ENCODE assay signal across 18 cellular contexts in the genomic region with DNA sequence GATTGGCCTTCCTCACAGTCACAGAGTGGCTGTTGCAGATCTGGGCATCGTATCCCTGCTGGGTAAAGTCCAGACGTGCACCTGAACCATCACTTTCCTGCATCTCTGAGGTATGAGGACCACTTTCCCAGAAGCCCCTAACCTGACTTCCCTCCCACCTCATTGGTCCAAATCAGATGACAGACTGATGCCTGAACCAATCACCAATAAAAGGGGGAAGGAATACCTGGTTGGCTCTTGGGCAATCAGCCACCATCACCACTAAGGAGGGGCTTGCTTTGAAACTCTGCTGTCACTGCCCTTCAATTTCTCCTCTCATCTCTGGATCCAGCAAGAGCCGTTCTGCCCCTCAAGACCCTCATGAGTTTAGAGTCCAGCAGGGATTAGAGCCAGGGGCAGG. TPM values are rescaled to one million over a fixed set of nuclear protein-coding genes. Genes with fewer than 3 reads are reported as not detected.
DNase-seq lines count a peak whose midpoint lies in the region; ATAC-seq and TF ChIP-seq lines count a peak whose summit lies in the region.
"Had no signal": no experiment of that assay in that cellular context is flagged by ENCODE, and none has a peak within 500 bp of the region (broad histone marks: within the 10 kb centered on the region; RNA-seq: fewer than 3 reads in every experiment).

No MANE protein-coding gene starts in this region.

- no peaks in the 10 kb centered on the region for H4K20me1 ChIP-seq in GM23338 (replicated peaks; ENCODE audit: insufficient read depth)

- H3K9me3 ChIP-seq in SJCRH30 (replicated peaks) = no peaks in the 10 kb centered on the region
- H3K9me3 ChIP-seq: adrenal gland had no signal

- H3K9me2 ChIP-seq in GM23338 (ENCODE audit: insufficient read depth) = no peaks in the 10 kb centered on the region

- H3K9me3 Mint-ChIP-seq in GM23338 (no peaks in the 10 kb centered on the region), CD14-positive monocyte (no peaks in the 10 kb centered on the region)
- H3K9me3 Mint-ChIP-seq: activated T-cell treated with anti-CD3 and anti-CD28 coated beads, Interleukin-2, amount 50 U/mL, for 4 hours had no signal

- H3F3A ChIP-seq in GM23338 (replicated peaks; ENCODE audit: low read depth) = peaks cover 5% of the 10 kb centered on the region

- no peaks in the 10 kb centered on the region for H3K27me3 ChIP-seq in GM23338 (ENCODE audit: insufficient read depth)
- H3K27me3 ChIP-seq in SJCRH30 = no peaks in the 10 kb centered on the region
- H3K27me3 ChIP-seq: adrenal gland, hepatocyte had no signal

- H3K27ac Mint-ChIP-seq in GM23338 = no peak overlapping the region
- H3K27ac Mint-ChIP-seq in CD14-positive monocyte = peak overlapping the region in 1 of 7 donors; percentile 11

- no peak overlapping the region for H3K4me2 ChIP-seq in GM23338
- H3K4me2 ChIP-seq: hepatocyte had no signal

- no peak overlapping the region for H3K4me3 ChIP-seq in AG10803 (ENCODE audit: low read length)
- H3K4me3 ChIP-seq in GM23338 = no peak overlapping the region
- no peak overlapping the region for H3K4me3 ChIP-seq in SJCRH30
- H3K4me3 ChIP-seq: adrenal gland, hepatocyte, lung, skin epidermis had no signal

- H2AFZ ChIP-seq in GM23338 = no peak overlapping the region
- H2AFZ ChIP-seq: hepatocyte had no signal

- ATAC-seq in GM23338 (no peak; the same call in 2 of the 3 replicates), HG03378 (IDR thresholded peaks at IDR 0.05; ENCODE audit: unreplicated experiment) (no peak)
- ATAC-seq in stimulated activated naive CD8-positive, alpha-beta T cell treated with anti-CD3 and anti-CD28 coated beads, Interleukin-15, Interleukin-2, amounts not matched to agents 100 U/mL and 50 U/mL, for 24 hours = no peak
- ATAC-seq: activated T-cell treated with anti-CD3 and anti-CD28 coated beads, Interleukin-2, amount 50 U/mL, for 4 hours had no signal

- H3K4me1 ChIP-seq in GM23338 (ENCODE audit: insufficient read depth) (peaks cover 22% of the 10 kb centered on the region), SJCRH30 (no peaks in the 10 kb centered on the region)
- H3K4me1 ChIP-seq: adrenal gland had no signal

- no peaks in the 10 kb centered on the region for H3K36me3 Mint-ChIP-seq in GM23338 (ENCODE audit: low read depth)
- no peaks in the 10 kb centered on the region for H3K36me3 Mint-ChIP-seq in CD14-positive monocyte

- H3K79me2 ChIP-seq in GM23338 (replicated peaks; ENCODE audit: insufficient read depth) = no peaks in the 10 kb centered on the region
- H3K79me2 ChIP-seq: hepatocyte had no signal

- peaks cover 29% of the 10 kb centered on the region for H3K4me1 Mint-ChIP-seq in GM23338
- H3K4me1 Mint-ChIP-seq in CD14-positive monocyte = peaks cover 3% of the 10 kb centered on the region

- DNase-seq in AG10803 (ENCODE audit: low read depth) (peak; percentile 15), GM23338 (ENCODE audit: low spot score) (peak; percentile 72), SK-N-DZ (ENCODE audit: low spot score) (peak; percentile 71), germinal center (ENCODE audit: low spot score) (peak; percentile 43), SJCRH30 (no peak), CD14-positive monocyte (ENCODE audit: low spot score) (no peak)
- DNase-seq in stimulated activated naive CD8-positive, alpha-beta T cell treated with anti-CD3 and anti-CD28 coated beads, Interleukin-15, Interleukin-2, amounts not matched to agents 100 U/mL and 50 U/mL, for 24 hours = no peak
- DNase-seq: activated CD4-positive, CD25-positive, alpha-beta regulatory T cell treated with anti-CD3 and anti-CD28 coated beads, Interleukin-2, amount 50 U/mL, for 72 hours; activated T-cell treated with anti-CD3 and anti-CD28 coated beads, Interleukin-2, amount 50 U/mL, for 4 hours; adrenal gland; C1 segment of cervical spinal cord; NCI-H69; nucleus accumbens had no signal

- no peaks in the 10 kb centered on the region for H3K36me3 ChIP-seq in GM23338 (ENCODE audit: insufficient read depth)
- H3K36me3 ChIP-seq in SJCRH30 = no peaks in the 10 kb centered on the region
- H3K36me3 ChIP-seq: adrenal gland had no signal

- no peak for TF ChIP-seq CTCF in AG10803 (conservative IDR thresholded peaks at IDR 0.05; ENCODE audit: low read length)
- TF ChIP-seq CTCF in GM23338 (conservative IDR thresholded peaks at IDR 0.05; ENCODE audit: low read depth in 2 of 2) = no peak
- TF ChIP-seq CTCF in CD14-positive monocyte (IDR thresholded peaks at IDR 0.05) = no peak

- H3K27me3 Mint-ChIP-seq in GM23338 (ENCODE audit: insufficient read depth, low read depth, poor library complexity) (peaks cover 12% of the 10 kb centered on the region), CD14-positive monocyte (ENCODE audit: low read depth in 3 of 3) (peaks cover 3 to 11% (median 5%) of the 10 kb centered on the region in 3 donors)

- H3K4me3 Mint-ChIP-seq in GM23338 = no peak overlapping the region
- no peak overlapping the region for H3K4me3 Mint-ChIP-seq in CD14-positive monocyte
- H3K4me3 Mint-ChIP-seq: activated T-cell treated with anti-CD3 and anti-CD28 coated beads, Interleukin-2, amount 50 U/mL, for 4 hours had no signal

- H3K27ac ChIP-seq in GM23338 (ENCODE audit: low read depth) (no peak overlapping the region), SJCRH30 (no peak overlapping the region)
- H3K27ac ChIP-seq: hepatocyte, skin epidermis had no signal

- intact Hi-C loops in CD14-positive monocyte (cut with micrococcal nuclease) = no loop called here

TF ChIP-seq in GM23338, 12 proteins besides CTCF, POLR2A, EP300 and RAD21:
- TF ChIP-seq EZH2phosphoT487 (IDR thresholded peaks at IDR 0.05; ENCODE audit: unreplicated experiment) (no peak), ZNF114 (CRISPR knock-in tag; IDR thresholded peaks at IDR 0.05) (no peak), ZNF331 (CRISPR knock-in tag; IDR thresholded peaks at IDR 0.05; ENCODE audit: low read depth) (no peak), EZH2 (IDR thresholded peaks at IDR 0.05; ENCODE audit: low read depth, unreplicated experiment) (no peak), NANOG (IDR thresholded peaks at IDR 0.05; ENCODE audit: borderline replicate concordance) (no peak), CREB1 (CRISPR knock-in tag; IDR thresholded peaks at IDR 0.05; ENCODE audit: low read depth) (no peak), STAT1 (IDR thresholded peaks at IDR 0.05; ENCODE audit: unreplicated experiment) (no peak), POLR2AphosphoS5 (IDR thresholded peaks at IDR 0.05; ENCODE audit: low read depth) (no peak)
- TF ChIP-seq, protein P1, sequence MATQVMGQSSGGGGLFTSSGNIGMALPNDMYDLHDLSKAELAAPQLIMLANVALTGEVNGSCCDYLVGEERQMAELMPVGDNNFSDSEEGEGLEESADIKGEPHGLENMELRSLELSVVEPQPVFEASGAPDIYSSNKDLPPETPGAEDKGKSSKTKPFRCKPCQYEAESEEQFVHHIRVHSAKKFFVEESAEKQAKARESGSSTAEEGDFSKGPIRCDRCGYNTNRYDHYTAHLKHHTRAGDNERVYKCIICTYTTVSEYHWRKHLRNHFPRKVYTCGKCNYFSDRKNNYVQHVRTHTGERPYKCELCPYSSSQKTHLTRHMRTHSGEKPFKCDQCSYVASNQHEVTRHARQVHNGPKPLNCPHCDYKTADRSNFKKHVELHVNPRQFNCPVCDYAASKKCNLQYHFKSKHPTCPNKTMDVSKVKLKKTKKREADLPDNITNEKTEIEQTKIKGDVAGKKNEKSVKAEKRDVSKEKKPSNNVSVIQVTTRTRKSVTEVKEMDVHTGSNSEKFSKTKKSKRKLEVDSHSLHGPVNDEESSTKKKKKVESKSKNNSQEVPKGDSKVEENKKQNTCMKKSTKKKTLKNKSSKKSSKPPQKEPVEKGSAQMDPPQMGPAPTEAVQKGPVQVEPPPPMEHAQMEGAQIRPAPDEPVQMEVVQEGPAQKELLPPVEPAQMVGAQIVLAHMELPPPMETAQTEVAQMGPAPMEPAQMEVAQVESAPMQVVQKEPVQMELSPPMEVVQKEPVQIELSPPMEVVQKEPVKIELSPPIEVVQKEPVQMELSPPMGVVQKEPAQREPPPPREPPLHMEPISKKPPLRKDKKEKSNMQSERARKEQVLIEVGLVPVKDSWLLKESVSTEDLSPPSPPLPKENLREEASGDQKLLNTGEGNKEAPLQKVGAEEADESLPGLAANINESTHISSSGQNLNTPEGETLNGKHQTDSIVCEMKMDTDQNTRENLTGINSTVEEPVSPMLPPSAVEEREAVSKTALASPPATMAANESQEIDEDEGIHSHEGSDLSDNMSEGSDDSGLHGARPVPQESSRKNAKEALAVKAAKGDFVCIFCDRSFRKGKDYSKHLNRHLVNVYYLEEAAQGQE (IDR thresholded peaks at IDR 0.05; ENCODE audit: unreplicated experiment) = no peak
- TF ChIP-seq, protein P2, sequence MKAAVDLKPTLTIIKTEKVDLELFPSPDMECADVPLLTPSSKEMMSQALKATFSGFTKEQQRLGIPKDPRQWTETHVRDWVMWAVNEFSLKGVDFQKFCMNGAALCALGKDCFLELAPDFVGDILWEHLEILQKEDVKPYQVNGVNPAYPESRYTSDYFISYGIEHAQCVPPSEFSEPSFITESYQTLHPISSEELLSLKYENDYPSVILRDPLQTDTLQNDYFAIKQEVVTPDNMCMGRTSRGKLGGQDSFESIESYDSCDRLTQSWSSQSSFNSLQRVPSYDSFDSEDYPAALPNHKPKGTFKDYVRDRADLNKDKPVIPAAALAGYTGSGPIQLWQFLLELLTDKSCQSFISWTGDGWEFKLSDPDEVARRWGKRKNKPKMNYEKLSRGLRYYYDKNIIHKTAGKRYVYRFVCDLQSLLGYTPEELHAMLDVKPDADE (IDR thresholded peaks at IDR 0.05) = no peak

RNA-seq across cellular contexts. Expression of a gene that starts 13.6 kb away (rescaled TPM):
- 0.43 and 0.76 TPM in 2 replicates for total RNA-seq in GM23338 (2014; rRNA removed; shearing (Covaris generic))
- polyA plus RNA-seq in GM23338 (2016; fragmentation: Nextera tagmentation; extraction: Ambion mirVana) = 0.70 and 0.95 TPM in 2 replicates
- not detected in 2 replicates for polyA plus RNA-seq in SK-N-DZ (2014; cell fraction: cytosol; rRNA removed)
- polyA plus RNA-seq in SK-N-DZ (2014; cell fraction: nucleus; rRNA removed) = not detected in 2 replicates
- total RNA-seq in SJCRH30 (2014; rRNA removed; shearing (Covaris generic)) = 0.43 and 0.49 TPM in 2 replicates
- not detected for polyA plus RNA-seq in CD14-positive monocyte
- total RNA-seq: activated T-cell treated with anti-CD3 and anti-CD28 coated beads, Interleukin-2, amount 50 U/mL, for 4 hours had no signal

RNA-seq across cellular contexts. Expression of a gene that starts 41.3 kb away (rescaled TPM):
- total RNA-seq in GM23338 (2014; rRNA removed; shearing (Covaris generic)) = 0.07 TPM in 1 of 2 replicates, not detected in the other
- polyA plus RNA-seq in GM23338 (2016; fragmentation: Nextera tagmentation; extraction: Ambion mirVana) (not detected in 2 replicates), CD14-positive monocyte (not detected)
- polyA plus RNA-seq in SK-N-DZ (2014; cell fraction: cytosol; rRNA removed) = not detected in 2 replicates
- polyA plus RNA-seq in SK-N-DZ (2014; cell fraction: nucleus; rRNA removed) = not detected in 2 replicates
- 2.1 and 2.4 TPM in 2 replicates for total RNA-seq in SJCRH30 (2014; rRNA removed; shearing (Covaris generic))
- total RNA-seq: activated T-cell treated with anti-CD3 and anti-CD28 coated beads, Interleukin-2, amount 50 U/mL, for 4 hours; hepatocyte; lung; temporal lobe had no signal
- polyA plus RNA-seq: hepatocyte, lung had no signal

Comparison
In these comparisons a context has a peak if more than half of its experiments do, and no peak if none do; other contexts are left out.
1. DNase-seq: peak in AG10803 (single experiment), GM23338 (single experiment), SK-N-DZ (single experiment) and germinal center (single experiment); none in SJCRH30 (0 of 2), stimulated activated naive CD8-positive, alpha-beta T cell treated with anti-CD3 and anti-CD28 coated beads, Interleukin-15, Interleukin-2, amounts not matched to agents 100 U/mL and 50 U/mL, for 24 hours (single experiment) and CD14-positive monocyte (single experiment).